19 cellular contexts compared by ENCODE assay signal in genomic region chr2:45272549-45273245, GRCh38.
"Had no signal": no experiment of that assay in that cellular context is flagged by ENCODE, and none has a peak within 500 bp of the region (broad histone marks: within the 10 kb centered on the region; RNA-seq: fewer than 3 reads in every experiment).

No MANE protein-coding gene starts in this region.

- H3K9me3 ChIP-seq: adrenal gland, gastroesophageal sphincter, heart left ventricle, thoracic aorta, upper lobe of left lung had no signal

- H3K27ac ChIP-seq: adrenal gland, gastroesophageal sphincter, heart left ventricle, thoracic aorta, upper lobe of left lung, WERI-Rb-1 had no signal

- DNase-seq: activated CD4-positive, alpha-beta T cell treated with anti-CD3 and anti-CD28 coated beads for 1 hour; activated gamma-delta T cell treated with Interleukin-2 at 50 U/mL for 16 hours; activated T-cell treated with anti-CD3 and anti-CD28 coated beads for 4 hours; adrenal gland; effector CD4-positive, alpha-beta T cell; heart left ventricle; immature natural killer cell; left ventricle myocardium superior; nephron progenitor cell; occipital lobe; posterior cingulate gyrus; retina; stimulated activated naive B cell treated with anti-CD40 and anti-IgM and Interleukin-4, amounts not matched to agents 10 μg/mL and 1 μg/mL and 100 μg/mL, for 72 hours; upper lobe of left lung; WERI-Rb-1 had no signal

- H3K4me1 ChIP-seq: adrenal gland, gastroesophageal sphincter, heart left ventricle, upper lobe of left lung had no signal

- H3K36me3 ChIP-seq: adrenal gland, gastroesophageal sphincter, heart left ventricle, thoracic aorta, upper lobe of left lung, WERI-Rb-1 had no signal

- H3K27me3 ChIP-seq: adrenal gland, upper lobe of left lung had no signal

- H3K4me3 ChIP-seq: adrenal gland, gastroesophageal sphincter, heart left ventricle, thoracic aorta, upper lobe of left lung had no signal

- ATAC-seq: activated naive CD4-positive, alpha-beta T cell treated with anti-CD3 and anti-CD28 coated beads, Interleukin-2, amount 50 U/mL, for 72 hours; esophagus mucosa; gastroesophageal sphincter; heart left ventricle; left ventricle myocardium superior; stimulated activated naive B cell treated with anti-CD40 and anti-IgM and Interleukin-4, amounts not matched to agents 10 μg/mL and 1 μg/mL and 100 μg/mL, for 72 hours had no signal
